ENCODE assay signal across 8 cellular contexts in genomic region chr14:104676694-104677505, GRCh38. TPM values are rescaled to one million over a fixed set of nuclear protein-coding genes. Genes with fewer than 3 reads are reported as not detected.
DNase-seq lines count a peak whose midpoint lies in the region; ATAC-seq and TF ChIP-seq lines count a peak whose summit lies in the region.

No MANE protein-coding gene starts in this region.

- H3K4me1 ChIP-seq in DND-41 (ENCODE audit: insufficient read depth, low read length) = peaks cover 23% of the 10 kb centered on the region
- peaks cover 0 to 52% of the 10 kb centered on the region in 2 donors for H3K4me1 ChIP-seq in right atrium auricular region

- no peaks in the 10 kb centered on the region for H3K27me3 ChIP-seq in DND-41 (ENCODE audit: insufficient read depth, low read length, poor library complexity)
- H3K27me3 ChIP-seq in right atrium auricular region = no peaks in the 10 kb centered on the region

- H3K9ac ChIP-seq in DND-41 (ENCODE audit: low read depth, low read length) = peak overlapping the region; percentile 83

- H4K20me1 ChIP-seq in DND-41 (ENCODE audit: insufficient read depth, low read length) = no peaks in the 10 kb centered on the region

- H3K27ac ChIP-seq in DND-41 (ENCODE audit: low read length) = peak overlapping the region; percentile 92
- H3K27ac ChIP-seq in right atrium auricular region = peak overlapping the region; percentile 79 to 84

- ATAC-seq in DND-41 (ENCODE audit: insufficient read depth, low read depth) = no peak
- peak; percentile 34 for ATAC-seq in HG02840 (IDR thresholded peaks at IDR 0.05; ENCODE audit: low FRiP score, unreplicated experiment)

- TF ChIP-seq CTCF in DND-41 (IDR thresholded peaks at IDR 0.05; ENCODE audit: borderline replicate concordance, extremely low read depth, low read length, poor library complexity, severe bottlenecking) = no peak
- no peak for TF ChIP-seq CTCF in right atrium auricular region (IDR thresholded peaks at IDR 0.05)

- DNase-seq in DND-41 = no peak
- peak; percentile 36 for DNase-seq in activated T-cell treated with anti-CD3 and anti-CD28 coated beads for 4 hours
- DNase-seq in right atrium auricular region (ENCODE audit: low spot score) = no peak
- DNase-seq in stimulated activated CD4-positive, alpha-beta T cell treated with anti-CD3 and anti-CD28 coated beads, Interleukin-15, amount 100 ng/mL, for 48 hours (ENCODE audit: low read depth in 2 of 2) = peak; percentile 36 to 49
- DNase-seq in ACHN = no peak
- DNase-seq in Kasumi-1 (lab: John Stamatoyannopoulos, UW) = no peak
- no peak for DNase-seq in LoVo (ENCODE audit: low spot score)

- H3K79me2 ChIP-seq in DND-41 (ENCODE audit: insufficient read depth, low read length) = no peaks in the 10 kb centered on the region

- H3K36me3 ChIP-seq in DND-41 (ENCODE audit: insufficient read depth, low read length) (no peaks in the 10 kb centered on the region), right atrium auricular region (no peaks in the 10 kb centered on the region)

- H3K9me3 ChIP-seq in DND-41 (ENCODE audit: insufficient read depth, low read length, severe bottlenecking) = no peaks in the 10 kb centered on the region
- no peaks in the 10 kb centered on the region for H3K9me3 ChIP-seq in right atrium auricular region

- H3K4me3 ChIP-seq in DND-41 (ENCODE audit: low read depth in 1 of 2, low read length in 2 of 2) (peak overlapping the region in 1 of 2 experiments; percentile 57; a peak in 3 of 4 replicates), right atrium auricular region (peak overlapping the region in 1 of 2 donors; percentile 57)

- H3K4me2 ChIP-seq in DND-41 (ENCODE audit: insufficient read depth, low read length) = peak overlapping the region; percentile 77

- in situ Hi-C loops in ACHN (cut with HindIII; ENCODE audit: low pct_ligation_motif_present, low pct_unique_long_range_greater_than_20kb, low sequenced_read_pairs) = no loop called here

- H2AFZ ChIP-seq in DND-41 (ENCODE audit: low read depth, low read length) = peak overlapping the region; percentile 90

RNA-seq across cellular contexts. Expression of gene INF2, which starts 12.5 kb away (rescaled TPM):
- 10 to 100 TPM; 21.9 to 43.5 TPM for total RNA-seq in right atrium auricular region

RNA-seq across cellular contexts. Expression of gene ADSS1, which starts 47.1 kb away (rescaled TPM):
- total RNA-seq in right atrium auricular region = 100 to 1,000 TPM; 113 to 158 TPM

Comparison
In these comparisons a context has a peak if more than half of its experiments do, and no peak if none do; other contexts are left out.
1. DNase-seq: peak in activated T-cell treated with anti-CD3 and anti-CD28 coated beads for 4 hours (single experiment) and stimulated activated CD4-positive, alpha-beta T cell treated with anti-CD3 and anti-CD28 coated beads, Interleukin-15, amount 100 ng/mL, for 48 hours (2 of 2); none in DND-41 (single experiment), right atrium auricular region (single experiment), ACHN (single experiment), Kasumi-1 (0 of 2) and LoVo (single experiment).